ENCODE assay signal across 11 cellular contexts in genomic region chr5:43773032-43773830, GRCh38.
DNase-seq lines count a peak whose midpoint lies in the region; ATAC-seq and TF ChIP-seq lines count a peak whose summit lies in the region.
"Had no signal": no experiment of that assay in that cellular context is flagged by ENCODE, and none has a peak within 500 bp of the region (broad histone marks: within the 10 kb centered on the region; RNA-seq: fewer than 3 reads in every experiment).

No MANE protein-coding gene starts in this region.

- POLR2A ChIA-PET in activated CD4-positive, alpha-beta T cell treated with anti-CD3 and anti-CD28 coated beads for 36 hours (lab: Charles Lee): interaction anchor here (0.5 kb wide), 1 partner anchor 9 kb away, joined by 3 read pairs; no protein-coding TSS in a partner anchor

- DNase-seq in activated CD4-positive, alpha-beta T cell treated with anti-CD3 and anti-CD28 coated beads for 36 hours: no peak
- no peak for DNase-seq in activated CD4-positive, alpha-beta T cell treated with anti-CD3 and anti-CD28 coated beads, Interleukin-2, amount 10 ng/mL, durations not matched to agents 24 days and 14 days
- DNase-seq in NOMO-1 treated with DMSO at 0.1 percent for 48 hours (lab: John Stamatoyannopoulos, UW; ENCODE audit: unreplicated experiment) (peak; percentile 86), erythroblast (lab: John Stamatoyannopoulos, UW) (peak; percentile 29 to 77), skeletal muscle cell (ENCODE audit: low read depth) (peak; percentile 66), mucosa of gallbladder (ENCODE audit: low spot score) (no peak)
- DNase-seq: heart left ventricle; stimulated activated naive CD4-positive, alpha-beta T cell had no signal

- peak overlapping the region; percentile 73 for H3K27ac Mint-ChIP-seq in activated CD4-positive, alpha-beta T cell treated with anti-CD3 and anti-CD28 coated beads for 36 hours
- H3K27ac Mint-ChIP-seq in activated CD4-positive, alpha-beta T cell treated with anti-CD3 and anti-CD28 coated beads, Interleukin-2, amount 10 ng/mL, durations not matched to agents 24 days and 14 days: no peak overlapping the region
- H3K27ac Mint-ChIP-seq: CD4-positive, CD25-positive, alpha-beta regulatory T cell had no signal

- no peak overlapping the region for H3K4me3 Mint-ChIP-seq in activated CD4-positive, alpha-beta T cell treated with anti-CD3 and anti-CD28 coated beads for 36 hours
- no peak overlapping the region for H3K4me3 Mint-ChIP-seq in activated CD4-positive, alpha-beta T cell treated with anti-CD3 and anti-CD28 coated beads, Interleukin-2, amount 10 ng/mL, durations not matched to agents 24 days and 14 days
- H3K4me3 Mint-ChIP-seq: CD4-positive, CD25-positive, alpha-beta regulatory T cell had no signal

- peaks cover 10% of the 10 kb centered on the region for H3K4me1 Mint-ChIP-seq in activated CD4-positive, alpha-beta T cell treated with anti-CD3 and anti-CD28 coated beads for 36 hours
- H3K4me1 Mint-ChIP-seq in activated CD4-positive, alpha-beta T cell treated with anti-CD3 and anti-CD28 coated beads, Interleukin-2, amount 10 ng/mL, durations not matched to agents 24 days and 14 days: peaks cover 6% of the 10 kb centered on the region
- H3K4me1 Mint-ChIP-seq: CD4-positive, CD25-positive, alpha-beta regulatory T cell had no signal

- no peaks in the 10 kb centered on the region for H3K36me3 Mint-ChIP-seq in activated CD4-positive, alpha-beta T cell treated with anti-CD3 and anti-CD28 coated beads for 36 hours (ENCODE audit: low read depth)
- H3K36me3 Mint-ChIP-seq in activated CD4-positive, alpha-beta T cell treated with anti-CD3 and anti-CD28 coated beads, Interleukin-2, amount 10 ng/mL, durations not matched to agents 24 days and 14 days (ENCODE audit: low read depth): no peaks in the 10 kb centered on the region
- H3K36me3 Mint-ChIP-seq: CD4-positive, CD25-positive, alpha-beta regulatory T cell had no signal

- ATAC-seq in activated CD4-positive, alpha-beta T cell treated with anti-CD3 and anti-CD28 coated beads for 36 hours: peak; percentile 51
- ATAC-seq in GM21515 (IDR thresholded peaks at IDR 0.05; ENCODE audit: unreplicated experiment): no peak
- ATAC-seq in HG02885 (IDR thresholded peaks at IDR 0.05; ENCODE audit: poor library complexity, unreplicated experiment): no peak

- CTCF ChIA-PET in activated CD4-positive, alpha-beta T cell treated with anti-CD3 and anti-CD28 coated beads for 36 hours (lab: Charles Lee): no interaction called here

- intact Hi-C loops in activated CD4-positive, alpha-beta T cell treated with anti-CD3 and anti-CD28 coated beads for 36 hours (cut with DNase I, micrococcal nuclease): no loop called here
- intact Hi-C loops in activated CD4-positive, alpha-beta T cell treated with anti-CD3 and anti-CD28 coated beads, Interleukin-2, amount 10 ng/mL, durations not matched to agents 24 days and 14 days (cut with micrococcal nuclease): no loop called here

- H3K9me3 Mint-ChIP-seq in activated CD4-positive, alpha-beta T cell treated with anti-CD3 and anti-CD28 coated beads for 36 hours (ENCODE audit: low read depth): no peaks in the 10 kb centered on the region
- H3K9me3 Mint-ChIP-seq in activated CD4-positive, alpha-beta T cell treated with anti-CD3 and anti-CD28 coated beads, Interleukin-2, amount 10 ng/mL, durations not matched to agents 24 days and 14 days: no peaks in the 10 kb centered on the region

- TF ChIP-seq POLR2A in erythroblast (IDR thresholded peaks at IDR 0.05; ENCODE audit: low read length): no peak

- H3K27me3 Mint-ChIP-seq in activated CD4-positive, alpha-beta T cell treated with anti-CD3 and anti-CD28 coated beads for 36 hours: peaks cover 4% of the 10 kb centered on the region
- H3K27me3 Mint-ChIP-seq in activated CD4-positive, alpha-beta T cell treated with anti-CD3 and anti-CD28 coated beads, Interleukin-2, amount 10 ng/mL, durations not matched to agents 24 days and 14 days: peaks cover 2% of the 10 kb centered on the region
- H3K27me3 Mint-ChIP-seq: CD4-positive, CD25-positive, alpha-beta regulatory T cell had no signal

- H3K4me3 ChIP-seq in skeletal muscle cell (ENCODE audit: low read depth, low read length): no peak overlapping the region
- H3K4me3 ChIP-seq: heart left ventricle had no signal

Comparison
In these comparisons a context has a peak if more than half of its experiments do, and no peak if none do; other contexts are left out.
1. DNase-seq: peak in NOMO-1 treated with DMSO at 0.1 percent for 48 hours (single experiment), erythroblast (2 of 2) and skeletal muscle cell (single experiment); none in activated CD4-positive, alpha-beta T cell treated with anti-CD3 and anti-CD28 coated beads for 36 hours (single experiment), activated CD4-positive, alpha-beta T cell treated with anti-CD3 and anti-CD28 coated beads, Interleukin-2, amount 10 ng/mL, durations not matched to agents 24 days and 14 days (single experiment) and mucosa of gallbladder (single experiment).